9 cellular contexts compared by ENCODE assay signal in genomic region chr19:47158367-47158791, GRCh38. TPM values are rescaled to one million over a fixed set of nuclear protein-coding genes. Genes with fewer than 3 reads are reported as not detected.
DNase-seq lines count a peak whose midpoint lies in the region; ATAC-seq and TF ChIP-seq lines count a peak whose summit lies in the region.
"Had no signal": no experiment of that assay in that cellular context is flagged by ENCODE, and none has a peak within 500 bp of the region (broad histone marks: within the 10 kb centered on the region; RNA-seq: fewer than 3 reads in every experiment).

No MANE protein-coding gene starts in this region.

- peak overlapping the region; percentile 73 for H3K27ac Mint-ChIP-seq in activated CD8-positive, alpha-beta memory T cell treated with anti-CD3 and anti-CD28 coated beads, Interleukin-2, amount 10 ng/mL, durations not matched to agents 7 days and 5 days
- H3K27ac Mint-ChIP-seq in chondrocyte (ENCODE audit: unreplicated experiment) (peak overlapping the region; percentile 88), mesothelial cell of epicardium (peak overlapping the region; percentile 94), type B pancreatic cell (peak overlapping the region; percentile 79)

- no peak for DNase-seq in activated CD8-positive, alpha-beta memory T cell treated with anti-CD3 and anti-CD28 coated beads, Interleukin-2, amount 10 ng/mL, durations not matched to agents 7 days and 5 days
- DNase-seq in activated CD8-positive, alpha-beta memory T cell treated with anti-CD3 and anti-CD28 coated beads, Interleukin-2, amount 50 U/mL, for 48 hours = no peak
- DNase-seq in chondrocyte (ENCODE audit: low spot score) = no peak
- DNase-seq in mesothelial cell of epicardium (ENCODE audit: low spot score in 2 of 2, unreplicated experiment in 2 of 2) = no peak
- no peak for DNase-seq in type B pancreatic cell (ENCODE audit: extremely low spot score, unreplicated experiment)
- no peak for DNase-seq in H7
- no peak for DNase-seq in DMS79 (lab: John Stamatoyannopoulos, UW)
- DNase-seq: NCI-H1417 treated with DMSO at 0.1 percent for 48 hours had no signal

- peaks cover 49% of the 10 kb centered on the region for H3K36me3 Mint-ChIP-seq in activated CD8-positive, alpha-beta memory T cell treated with anti-CD3 and anti-CD28 coated beads, Interleukin-2, amount 10 ng/mL, durations not matched to agents 7 days and 5 days
- H3K36me3 Mint-ChIP-seq in chondrocyte (ENCODE audit: low read depth) = peaks cover 14% of the 10 kb centered on the region
- H3K36me3 Mint-ChIP-seq in mesothelial cell of epicardium = peaks cover 16% of the 10 kb centered on the region
- peaks cover 19% of the 10 kb centered on the region for H3K36me3 Mint-ChIP-seq in type B pancreatic cell

- CTCF ChIA-PET in activated CD8-positive, alpha-beta memory T cell treated with anti-CD3 and anti-CD28 coated beads, Interleukin-2, amount 10 ng/mL, durations not matched to agents 7 days and 5 days (lab: Charles Lee) = interaction anchor here (0.9 to 4.8 kb wide), 11 partner anchors 9 to 190 kb away, joined by 3 to 32 read pairs (median 10); no protein-coding TSS in a partner anchor

- H3K27me3 Mint-ChIP-seq in activated CD8-positive, alpha-beta memory T cell treated with anti-CD3 and anti-CD28 coated beads, Interleukin-2, amount 10 ng/mL, durations not matched to agents 7 days and 5 days = no peaks in the 10 kb centered on the region
- H3K27me3 Mint-ChIP-seq in chondrocyte (ENCODE audit: low read depth) (no peaks in the 10 kb centered on the region), mesothelial cell of epicardium (ENCODE audit: low read depth) (no peaks in the 10 kb centered on the region), type B pancreatic cell (no peaks in the 10 kb centered on the region)

- ATAC-seq in activated CD8-positive, alpha-beta memory T cell treated with anti-CD3 and anti-CD28 coated beads, Interleukin-2, amount 10 ng/mL, durations not matched to agents 7 days and 5 days = no peak
- no peak for ATAC-seq in HG02798 (IDR thresholded peaks at IDR 0.05; ENCODE audit: poor library complexity, unreplicated experiment)

- H3K9me3 Mint-ChIP-seq in activated CD8-positive, alpha-beta memory T cell treated with anti-CD3 and anti-CD28 coated beads, Interleukin-2, amount 10 ng/mL, durations not matched to agents 7 days and 5 days (ENCODE audit: low read depth) = no peaks in the 10 kb centered on the region
- H3K9me3 Mint-ChIP-seq in chondrocyte (ENCODE audit: low read depth) (no peaks in the 10 kb centered on the region), mesothelial cell of epicardium (no peaks in the 10 kb centered on the region), type B pancreatic cell (no peaks in the 10 kb centered on the region)

- peaks cover 30% of the 10 kb centered on the region for H3K36me3 ChIP-seq in H7 (replicated peaks; ENCODE audit: control insufficient read depth, insufficient read depth, low read length)

- H3K4me1 Mint-ChIP-seq in activated CD8-positive, alpha-beta memory T cell treated with anti-CD3 and anti-CD28 coated beads, Interleukin-2, amount 10 ng/mL, durations not matched to agents 7 days and 5 days = peaks cover 44% of the 10 kb centered on the region
- H3K4me1 Mint-ChIP-seq in chondrocyte (ENCODE audit: low read depth) = peaks cover 37% of the 10 kb centered on the region
- peaks cover 36% of the 10 kb centered on the region for H3K4me1 Mint-ChIP-seq in mesothelial cell of epicardium
- peaks cover 30% of the 10 kb centered on the region for H3K4me1 Mint-ChIP-seq in type B pancreatic cell (ENCODE audit: unreplicated experiment)

- no peaks in the 10 kb centered on the region for H3K27me3 ChIP-seq in H7 (ENCODE audit: control insufficient read depth, insufficient read depth, low read length)

- no peak overlapping the region for H3K4me3 ChIP-seq in H7 (ENCODE audit: insufficient read depth, low read depth, low read length)

- no peak overlapping the region for H3K4me3 Mint-ChIP-seq in activated CD8-positive, alpha-beta memory T cell treated with anti-CD3 and anti-CD28 coated beads, Interleukin-2, amount 10 ng/mL, durations not matched to agents 7 days and 5 days
- peak overlapping the region; percentile 16 for H3K4me3 Mint-ChIP-seq in chondrocyte (ENCODE audit: unreplicated experiment)
- no peak overlapping the region for H3K4me3 Mint-ChIP-seq in mesothelial cell of epicardium
- H3K4me3 Mint-ChIP-seq in type B pancreatic cell = no peak overlapping the region

- no peak for TF ChIP-seq CTCF in chondrocyte (IDR thresholded peaks at IDR 0.05)
- no peak for TF ChIP-seq CTCF in mesothelial cell of epicardium (IDR thresholded peaks at IDR 0.05; ENCODE audit: unreplicated experiment)
- TF ChIP-seq CTCF in type B pancreatic cell (conservative IDR thresholded peaks at IDR 0.05) = no peak

RNA-seq across cellular contexts. Expression of gene SAE1, which starts 27.7 kb away (rescaled TPM):
- 100 to 1,000 TPM; 153 to 171 TPM for total RNA-seq in activated CD8-positive, alpha-beta memory T cell treated with anti-CD3 and anti-CD28 coated beads, Interleukin-2, amount 10 ng/mL, durations not matched to agents 7 days and 5 days
- total RNA-seq in chondrocyte (91.2 to 107 TPM (median 95.7 TPM) in 3 replicates), mesothelial cell of epicardium (137 to 141 TPM (median 138 TPM) in 3 replicates), type B pancreatic cell (ENCODE audit: low replicate concordance) (102 and 155 TPM in 2 replicates)
- total RNA-seq in H7 (2014; rRNA removed; shearing (Covaris generic)) = 271 and 298 TPM in 2 replicates

RNA-seq across cellular contexts. Expression of gene ZC3H4, which starts 44.8 kb away (rescaled TPM):
- 100 to 1,000 TPM in 1 of 2 experiments, 10 to 100 TPM in 1; 98.9 to 114 TPM for total RNA-seq in activated CD8-positive, alpha-beta memory T cell treated with anti-CD3 and anti-CD28 coated beads, Interleukin-2, amount 10 ng/mL, durations not matched to agents 7 days and 5 days
- total RNA-seq in chondrocyte (43.5 to 54.2 TPM (median 46.2 TPM) in 3 replicates), mesothelial cell of epicardium (65.3 to 68.7 TPM (median 67.9 TPM) in 3 replicates), type B pancreatic cell (ENCODE audit: low replicate concordance) (59.9 and 71.4 TPM in 2 replicates)
- 13.4 and 14.5 TPM in 2 replicates for total RNA-seq in H7 (2014; rRNA removed; shearing (Covaris generic))
